9 cellular contexts compared by ENCODE assay signal in the genomic region with DNA sequence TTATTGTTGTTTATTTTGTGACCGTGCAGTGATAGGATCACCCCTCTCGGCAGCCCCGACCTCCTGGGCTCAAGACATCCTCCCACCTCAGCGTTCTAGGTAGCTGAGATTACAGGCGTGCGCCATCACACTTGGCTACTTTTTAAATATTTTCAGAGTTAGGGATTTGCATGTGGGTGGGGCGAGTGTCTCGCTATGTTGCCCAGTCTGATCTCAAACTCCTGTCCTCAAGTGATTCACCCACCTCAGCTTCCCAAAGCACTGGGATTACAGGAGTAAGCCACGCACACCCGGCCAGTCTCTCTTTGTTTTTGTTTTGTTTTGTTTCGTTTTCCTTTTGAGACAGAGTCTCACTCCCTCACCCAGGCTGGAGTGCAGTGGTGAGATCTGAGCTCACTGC. TPM values are rescaled to one million over a fixed set of nuclear protein-coding genes. Genes with fewer than 3 reads are reported as not detected.
DNase-seq lines count a peak whose midpoint lies in the region; ATAC-seq, FAIRE-seq and TF ChIP-seq lines count a peak whose summit lies in the region.
"Had no signal": no experiment of that assay in that cellular context is flagged by ENCODE, and none has a peak within 500 bp of the region (broad histone marks: within the 10 kb centered on the region; RNA-seq: fewer than 3 reads in every experiment).

No MANE protein-coding gene starts in this region.

- no TSS peak for BruUV-seq in IMR-90 (replicated peaks; lab: Mats Ljungman, UMichigan)
- BruUV-seq in K562 (replicated peaks; lab: Mats Ljungman, UMichigan) = no TSS peak

- CTCF ChIA-PET in IMR-90 (lab: Yijun Ruan, JAX) (no interaction called here), K562 (lab: Yijun Ruan, JAX; ENCODE audit: low intra/inter-chr PET ratio) (no interaction called here)

- H3K27ac ChIP-seq in 22Rv1 (peak overlapping the region; percentile 94), IMR-90 (ENCODE audit: insufficient read depth, low read length) (no peak overlapping the region), K562 (ENCODE audit: extremely low read depth, low read depth, low read length) (no peak overlapping the region)

- WGBS in IMR-90 (ENCODE audit: extremely low coverage in 2 of 2, insufficient read length in 1 of 2), 2 experiments = no CpG with 5 or more reads among the region's 11 CpGs
- WGBS in K562 (ENCODE audit: insufficient coverage, low coverage, missing lambda C conversion rate) = 73% methylated on average over 11 of the region's 11 CpGs

- intact Hi-C loops in IMR-90 (cut with micrococcal nuclease) = no loop called here
- intact Hi-C loops in K562 (cut with micrococcal nuclease) = no loop called here

- dilution Hi-C loops in IMR-90 (cut with HindIII; ENCODE audit: low sequenced_read_pairs, unreplicated experiment) = no loop called here

- H2AK9ac ChIP-seq in IMR-90 (replicated peaks; ENCODE audit: low read depth, low read length, poor library complexity) = peak overlapping the region; percentile 9

- TF ChIP-seq CTCF in 22Rv1 (IDR thresholded peaks at IDR 0.05) (no peak), IMR-90 (conservative IDR thresholded peaks at IDR 0.05; ENCODE audit: low read depth, low read length) (no peak), K562 (IDR thresholded peaks at IDR 0.05 in 2 of 3, conservative IDR thresholded peaks at IDR 0.05 in 1 of 3; ENCODE audit: insufficient read depth in 2 of 3, low read depth in 1 of 3, low read length in 3 of 3) (no peak)

- H2AFZ ChIP-seq in IMR-90 (replicated peaks; ENCODE audit: low read length, poor library complexity) = peak overlapping the region; percentile 69
- peak overlapping the region; percentile 54 for H2AFZ ChIP-seq in K562 (ENCODE audit: low read depth, low read length)

- no peak overlapping the region for H2BK15ac ChIP-seq in IMR-90 (ENCODE audit: low read depth, low read length)

- no peak overlapping the region for H2BK20ac ChIP-seq in IMR-90 (ENCODE audit: low read depth, low read length)

- no peak overlapping the region for H3K14ac ChIP-seq in IMR-90 (replicated peaks; ENCODE audit: low read depth, low read length)

- H3K4me3 ChIP-seq in IMR-90 (ENCODE audit: insufficient read depth, low read depth, low read length) (no peak overlapping the region), K562 (no peak overlapping the region)

- TF ChIP-seq RAD21 in IMR-90 (IDR thresholded peaks at IDR 0.05; ENCODE audit: low read length) (no peak), K562 (CRISPR knock-in tag; conservative IDR thresholded peaks at IDR 0.05 in 1 of 2, IDR thresholded peaks at IDR 0.05 in 1 of 2) (no peak)

- no peak overlapping the region for H3K4ac ChIP-seq in IMR-90 (ENCODE audit: low read depth, low read length)

- H3K4me1 ChIP-seq in IMR-90 (ENCODE audit: control insufficient read depth, insufficient read depth, low read length) (peaks cover 2% of the 10 kb centered on the region; the same call in 1 of the 2 replicates), K562 (replicated peaks in 1 of 2; ENCODE audit: control insufficient read depth in 2 of 2, insufficient read depth in 2 of 2, low read length in 2 of 2) (peaks cover 10 to 28% of the 10 kb centered on the region in 2 experiments; a peak in 4 of 5 replicates)

- 0 out of 2 replicates have a peak overlapping the region, but pooled peaks have one; percentile 24 for H2AK5ac ChIP-seq in IMR-90 (ENCODE audit: low read depth, low read length)

- H3K9me1 ChIP-seq in IMR-90 (ENCODE audit: insufficient read depth, low read length) (no peaks in the 10 kb centered on the region), K562 (ENCODE audit: control insufficient read depth, insufficient read depth, low read length) (no peaks in the 10 kb centered on the region)

- H4K5ac ChIP-seq in IMR-90 (ENCODE audit: low read depth, low read length) = peak overlapping the region; percentile 50; the same call in 1 of the 2 replicates

- no peak overlapping the region for H3K18ac ChIP-seq in IMR-90 (ENCODE audit: low read depth, low read length)

- no peak for TF ChIP-seq POLR2A in IMR-90 (IDR thresholded peaks at IDR 0.05; ENCODE audit: low read depth, low read length)
- TF ChIP-seq POLR2A in K562 (conservative IDR thresholded peaks at IDR 0.05) = no peak

- H3K56ac ChIP-seq in IMR-90 (ENCODE audit: extremely low read depth, insufficient read depth, low read length) = no peak overlapping the region

- peaks cover 6% of the 10 kb centered on the region for H3K36me3 ChIP-seq in IMR-90 (ENCODE audit: control insufficient read depth, insufficient read depth, low read length)
- H3K36me3 ChIP-seq in K562 (ENCODE audit: control insufficient read depth, insufficient read depth, low read length) = peaks cover 15% of the 10 kb centered on the region; the same call in 2 of the 3 replicates

- H4K8ac ChIP-seq in IMR-90 (ENCODE audit: low read depth in 2 of 2, low read length in 2 of 2) = peak overlapping the region; percentile 47 to 70; a peak in 3 of 4 replicates

- H4K91ac ChIP-seq in IMR-90 (ENCODE audit: insufficient read depth, low read depth, low read length) = no peak overlapping the region

- H3K9ac ChIP-seq in IMR-90 (ENCODE audit: low read depth, low read length) = no peak overlapping the region
- peak overlapping the region in 1 of 2 experiments; percentile 70; a peak in 1 of 4 replicates for H3K9ac ChIP-seq in K562 (ENCODE audit: insufficient read depth in 1 of 2, low read depth in 2 of 2, low read length in 2 of 2)

- DNase-seq in IMR-90 (no peak), K562 (ENCODE audit: extremely low read depth in 1 of 4, low spot score in 3 of 4) (no peak), nucleus accumbens (lab: John Stamatoyannopoulos, UW) (no peak), AML-193 (lab: John Stamatoyannopoulos, UW) (no peak)
- DNase-seq: NCI-H1105 treated with DMSO at 0.1 percent for 48 hours, NCI-H774, T-helper 9 cell had no signal

- in situ Hi-C loops in IMR-90 (cut with MboI; ENCODE audit: low sequenced_read_pairs) = no loop called here
- in situ Hi-C loops in K562 (cut with MboI) = no loop called here

- H3K79me2 ChIP-seq in K562 (ENCODE audit: control insufficient read depth, insufficient read depth, low read length) = peaks cover 27% of the 10 kb centered on the region

- H3K23ac ChIP-seq in IMR-90 (ENCODE audit: low read depth, low read length) = no peak overlapping the region

- no peak for FAIRE-seq in K562 (lab: Jason Lieb, UNC)

- H3K4me2 ChIP-seq in IMR-90 (ENCODE audit: low read depth, low read length) (no peak overlapping the region), K562 (ENCODE audit: insufficient read depth, low read length) (0 out of 2 replicates have a peak overlapping the region, but pooled peaks have one; percentile 13)

- no peak for TF ChIP-seq EP300 in K562 (IDR thresholded peaks at IDR 0.05; ENCODE audit: low read length)

- H4K20me1 ChIP-seq in IMR-90 (ENCODE audit: insufficient read depth, low read length) (no peaks in the 10 kb centered on the region; the same call in 1 of the 2 replicates), K562 (replicated peaks; ENCODE audit: control insufficient read depth, insufficient read depth, low read length) (no peaks in the 10 kb centered on the region)

- H3K27me3 ChIP-seq in IMR-90 (ENCODE audit: control insufficient read depth, insufficient read depth, low read length) (no peaks in the 10 kb centered on the region), K562 (ENCODE audit: control insufficient read depth in 2 of 2, insufficient read depth in 2 of 2, low read length in 2 of 2) (no peaks in the 10 kb centered on the region)

- peaks cover 6 to 34% of the 10 kb centered on the region in 2 experiments for H3K79me1 ChIP-seq in IMR-90 (ENCODE audit: low read depth in 1 of 2, low read length in 2 of 2)

- H3K9me3 ChIP-seq in IMR-90 (ENCODE audit: control insufficient read depth, insufficient read depth, low read length) = no peaks in the 10 kb centered on the region
- H3K9me3 ChIP-seq in K562 (replicated peaks; ENCODE audit: control insufficient read depth, insufficient read depth, low read depth, low read length) = no peaks in the 10 kb centered on the region

- no peak for ATAC-seq in IMR-90 (ENCODE audit: low read depth)
- ATAC-seq in K562 = no peak
- no peak for ATAC-seq in GM21619 (IDR thresholded peaks at IDR 0.05; ENCODE audit: unreplicated experiment)

- POLR2A ChIA-PET in IMR-90 (lab: Charles Lee; ENCODE audit: unreplicated experiment) (interaction anchor here (1.2 kb wide), 1 partner anchor 11 kb away, joined by 5 read pairs; a partner anchor contains a TSS), K562 (lab: Yijun Ruan, JAX) (interaction anchor here (1.5 to 5.3 kb wide), 4 partner anchors 13 to 73 kb away, joined by 4 to 161 read pairs (median 6); a partner anchor contains a TSS)

- no peak overlapping the region for H2BK5ac ChIP-seq in IMR-90 (ENCODE audit: low read depth, low read length, poor library complexity, severe bottlenecking)

- no peak overlapping the region for H2BK120ac ChIP-seq in IMR-90 (ENCODE audit: low read depth, low read length)

RNA-seq across cellular contexts. Expression of a gene that starts 1.2 kb away (rescaled TPM):
- total RNA-seq in IMR-90 (2012; rRNA removed) (8.9 and 11.8 TPM in 2 replicates), K562 (2014; rRNA removed) (16.8 and 22.9 TPM in 2 replicates), K562 (2014; rRNA removed; fragmentation: Illumina TruSeq; extraction: Trizol) (6.5 and 8.5 TPM in 2 replicates), K562 (2015; rRNA removed; fragmentation: Illumina TruSeq; extraction: Trizol) (9.4 and 9.9 TPM in 2 replicates), K562 (2021) (35.0 and 38.3 TPM in 2 replicates)
- polyA plus RNA-seq in IMR-90 (2012; rRNA removed) (14.7 and 14.8 TPM in 2 replicates), K562 (2011; rRNA removed) (8.3 and 14.3 TPM in 2 replicates), K562 (2014; fragmentation: Illumina TruSeq; extraction: Trizol) (15.2 and 21.5 TPM in 2 replicates), K562 (2014; fragmentation: Nextera tagmentation; extraction: Ambion mirVana) (under 1 TPM; 0.52 to 0.73 TPM), K562 (2014; rRNA removed) (13.8 and 14.0 TPM in 2 replicates)
- polyA plus RNA-seq in IMR-90 (2012; cell fraction: cytosol; rRNA removed) = 13.8 and 17.1 TPM in 2 replicates
- 3.9 and 10.1 TPM in 2 replicates for polyA plus RNA-seq in IMR-90 (2012; cell fraction: nucleus; rRNA removed; ENCODE audit: low replicate concordance)
- 14.4 and 55.1 TPM in 2 replicates for total RNA-seq in K562 (2011; cell fraction: chromatin; rRNA removed; ENCODE audit: low replicate concordance)
- total RNA-seq in K562 (2011; cell fraction: nucleolus; rRNA removed) = 52.6 and 56.5 TPM in 2 replicates
- total RNA-seq in K562 (2011; cell fraction: nucleoplasm; rRNA removed) = 23.7 and 27.6 TPM in 2 replicates
- 9.5 and 19.9 TPM in 2 replicates for polyA plus RNA-seq in K562 (2011; cell fraction: cytosol; rRNA removed)
- 13.6 and 18.1 TPM in 2 replicates for polyA plus RNA-seq in K562 (2011; cell fraction: nucleus; rRNA removed)
- 18.8 and 20.1 TPM in 2 replicates for polyA plus RNA-seq in K562 (2012)
- 18.0 and 18.7 TPM in 2 replicates for polyA minus RNA-seq in K562 (2011; rRNA and poly(A)+ RNA removed)
- polyA minus RNA-seq in K562 (2011; cell fraction: cytosol; rRNA and poly(A)+ RNA removed) = 15.7 and 19.6 TPM in 2 replicates
- 33.7 and 44.4 TPM in 2 replicates for polyA minus RNA-seq in K562 (2011; cell fraction: nucleus; rRNA and poly(A)+ RNA removed)

RNA-seq across cellular contexts. Expression of a gene that starts 7.9 kb away (rescaled TPM):
- total RNA-seq in IMR-90 (2012; rRNA removed) = 182 and 209 TPM in 2 replicates
- 323 and 344 TPM in 2 replicates for polyA plus RNA-seq in IMR-90 (2012; rRNA removed)
- 244 and 246 TPM in 2 replicates for polyA plus RNA-seq in IMR-90 (2012; cell fraction: cytosol; rRNA removed)
- 262 and 360 TPM in 2 replicates for polyA plus RNA-seq in IMR-90 (2012; cell fraction: nucleus; rRNA removed; ENCODE audit: low replicate concordance)
- 414 and 702 TPM in 2 replicates for total RNA-seq in K562 (2011; cell fraction: chromatin; rRNA removed; ENCODE audit: low replicate concordance)
- 579 and 598 TPM in 2 replicates for total RNA-seq in K562 (2011; cell fraction: nucleolus; rRNA removed)
- total RNA-seq in K562 (2011; cell fraction: nucleoplasm; rRNA removed) = 534 and 539 TPM in 2 replicates
- 118 and 159 TPM in 2 replicates for total RNA-seq in K562 (2014; rRNA removed)
- total RNA-seq in K562 (2014; rRNA removed; fragmentation: Illumina TruSeq; extraction: Trizol) = 131 and 137 TPM in 2 replicates
- total RNA-seq in K562 (2015; rRNA removed; fragmentation: Illumina TruSeq; extraction: Trizol) = 161 and 167 TPM in 2 replicates
- 276 and 282 TPM in 2 replicates for total RNA-seq in K562 (2021)
- 265 and 313 TPM in 2 replicates for polyA plus RNA-seq in K562 (2011; rRNA removed)
- 293 and 368 TPM in 2 replicates for polyA plus RNA-seq in K562 (2011; cell fraction: cytosol; rRNA removed)
- polyA plus RNA-seq in K562 (2011; cell fraction: nucleus; rRNA removed) = 530 and 566 TPM in 2 replicates
- polyA plus RNA-seq in K562 (2012) = 223 and 413 TPM in 2 replicates
- polyA plus RNA-seq in K562 (2014; fragmentation: Illumina TruSeq; extraction: Trizol) = 275 and 284 TPM in 2 replicates
- 10 to 100 TPM in 1 of 2 experiments, 1 to 10 TPM in 1; 6.5 to 17.9 TPM for polyA plus RNA-seq in K562 (2014; fragmentation: Nextera tagmentation; extraction: Ambion mirVana)
- polyA plus RNA-seq in K562 (2014; rRNA removed) = 165 and 195 TPM in 2 replicates
- 181 and 205 TPM in 2 replicates for polyA minus RNA-seq in K562 (2011; rRNA and poly(A)+ RNA removed)
- polyA minus RNA-seq in K562 (2011; cell fraction: cytosol; rRNA and poly(A)+ RNA removed) = 159 and 192 TPM in 2 replicates
- 63.7 and 117 TPM in 2 replicates for polyA minus RNA-seq in K562 (2011; cell fraction: nucleus; rRNA and poly(A)+ RNA removed)

RNA-seq across cellular contexts. Expression of a gene that starts 10.7 kb away (rescaled TPM):
- total RNA-seq in IMR-90 (2012; rRNA removed) (41.2 and 53.6 TPM in 2 replicates), K562 (2014; rRNA removed) (289 and 491 TPM in 2 replicates), K562 (2014; rRNA removed; fragmentation: Illumina TruSeq; extraction: Trizol) (169 and 190 TPM in 2 replicates), K562 (2015; rRNA removed; fragmentation: Illumina TruSeq; extraction: Trizol) (254 and 259 TPM in 2 replicates), K562 (2021) (161 and 164 TPM in 2 replicates)
- polyA plus RNA-seq in IMR-90 (2012; rRNA removed) (62.3 and 68.9 TPM in 2 replicates), K562 (2011; rRNA removed) (88.4 and 103 TPM in 2 replicates), K562 (2014; fragmentation: Illumina TruSeq; extraction: Trizol) (343 and 352 TPM in 2 replicates), K562 (2014; fragmentation: Nextera tagmentation; extraction: Ambion mirVana) (100 to 1,000 TPM; 164 to 246 TPM), K562 (2014; rRNA removed) (218 and 238 TPM in 2 replicates)
- polyA plus RNA-seq in IMR-90 (2012; cell fraction: cytosol; rRNA removed) = 58.4 and 136 TPM in 2 replicates
- 41.9 and 62.6 TPM in 2 replicates for polyA plus RNA-seq in IMR-90 (2012; cell fraction: nucleus; rRNA removed; ENCODE audit: low replicate concordance)
- 15.3 and 32.6 TPM in 2 replicates for total RNA-seq in K562 (2011; cell fraction: chromatin; rRNA removed; ENCODE audit: low replicate concordance)
- total RNA-seq in K562 (2011; cell fraction: nucleolus; rRNA removed) = 31.2 and 41.0 TPM in 2 replicates
- 15.9 and 27.1 TPM in 2 replicates for total RNA-seq in K562 (2011; cell fraction: nucleoplasm; rRNA removed)
- 60.0 and 87.2 TPM in 2 replicates for polyA plus RNA-seq in K562 (2011; cell fraction: cytosol; rRNA removed)
- 75.2 and 83.9 TPM in 2 replicates for polyA plus RNA-seq in K562 (2011; cell fraction: nucleus; rRNA removed)
- polyA plus RNA-seq in K562 (2012) = 120 and 199 TPM in 2 replicates
- polyA minus RNA-seq in K562 (2011; rRNA and poly(A)+ RNA removed) = 8.4 and 9.6 TPM in 2 replicates
- 13.8 and 21.9 TPM in 2 replicates for polyA minus RNA-seq in K562 (2011; cell fraction: cytosol; rRNA and poly(A)+ RNA removed)
- polyA minus RNA-seq in K562 (2011; cell fraction: nucleus; rRNA and poly(A)+ RNA removed) = 12.3 and 17.0 TPM in 2 replicates

RNA-seq across cellular contexts. Expression of a gene that starts 10.8 kb away (rescaled TPM):
- total RNA-seq in IMR-90 (2012; rRNA removed) = 6.4 and 7.9 TPM in 2 replicates
- 5.3 and 6.2 TPM in 2 replicates for polyA plus RNA-seq in IMR-90 (2012; rRNA removed)
- 6.5 and 11.8 TPM in 2 replicates for polyA plus RNA-seq in IMR-90 (2012; cell fraction: cytosol; rRNA removed)
- polyA plus RNA-seq in IMR-90 (2012; cell fraction: nucleus; rRNA removed; ENCODE audit: low replicate concordance) = 13.4 and 16.5 TPM in 2 replicates
- 29.6 and 84.4 TPM in 2 replicates for total RNA-seq in K562 (2011; cell fraction: chromatin; rRNA removed; ENCODE audit: low replicate concordance)
- total RNA-seq in K562 (2011; cell fraction: nucleolus; rRNA removed) = 164 and 176 TPM in 2 replicates
- total RNA-seq in K562 (2011; cell fraction: nucleoplasm; rRNA removed) = 111 and 137 TPM in 2 replicates
- total RNA-seq in K562 (2014; rRNA removed) = 21.5 and 36.5 TPM in 2 replicates
- 31.8 and 72.8 TPM in 2 replicates for total RNA-seq in K562 (2014; rRNA removed; fragmentation: Illumina TruSeq; extraction: Trizol)
- total RNA-seq in K562 (2015; rRNA removed; fragmentation: Illumina TruSeq; extraction: Trizol) = 105 and 108 TPM in 2 replicates
- total RNA-seq in K562 (2021) = 65.1 and 65.2 TPM in 2 replicates
- 10.3 and 13.6 TPM in 2 replicates for polyA plus RNA-seq in K562 (2011; rRNA removed)
- polyA plus RNA-seq in K562 (2011; cell fraction: cytosol; rRNA removed) = 25.7 and 34.0 TPM in 2 replicates
- polyA plus RNA-seq in K562 (2011; cell fraction: nucleus; rRNA removed) = 37.0 and 50.1 TPM in 2 replicates
- polyA plus RNA-seq in K562 (2012) = 16.8 and 35.5 TPM in 2 replicates
- polyA plus RNA-seq in K562 (2014; fragmentation: Illumina TruSeq; extraction: Trizol) = 12.7 and 15.3 TPM in 2 replicates
- polyA plus RNA-seq in K562 (2014; fragmentation: Nextera tagmentation; extraction: Ambion mirVana) = 10 to 100 TPM; 26.4 to 31.8 TPM
- 27.2 and 34.1 TPM in 2 replicates for polyA plus RNA-seq in K562 (2014; rRNA removed)
- 14.7 and 14.8 TPM in 2 replicates for polyA minus RNA-seq in K562 (2011; rRNA and poly(A)+ RNA removed)
- polyA minus RNA-seq in K562 (2011; cell fraction: cytosol; rRNA and poly(A)+ RNA removed) = 43.4 and 96.5 TPM in 2 replicates
- polyA minus RNA-seq in K562 (2011; cell fraction: nucleus; rRNA and poly(A)+ RNA removed) = 110 and 160 TPM in 2 replicates

RNA-seq across cellular contexts. Expression of a gene that starts 17.2 kb away (rescaled TPM):
- 5.7 and 6.7 TPM in 2 replicates for total RNA-seq in IMR-90 (2012; rRNA removed)
- 9.7 and 13.7 TPM in 2 replicates for polyA plus RNA-seq in IMR-90 (2012; rRNA removed)
- 26.4 and 54.0 TPM in 2 replicates for polyA plus RNA-seq in IMR-90 (2012; cell fraction: cytosol; rRNA removed)
- 5.4 and 6.0 TPM in 2 replicates for polyA plus RNA-seq in IMR-90 (2012; cell fraction: nucleus; rRNA removed; ENCODE audit: low replicate concordance)
- total RNA-seq in K562 (2011; cell fraction: chromatin; rRNA removed; ENCODE audit: low replicate concordance) = 7.4 and 13.2 TPM in 2 replicates
- 25.3 and 26.8 TPM in 2 replicates for total RNA-seq in K562 (2011; cell fraction: nucleolus; rRNA removed)
- total RNA-seq in K562 (2011; cell fraction: nucleoplasm; rRNA removed) = 18.3 and 21.1 TPM in 2 replicates
- total RNA-seq in K562 (2014; rRNA removed) = 44.3 and 57.3 TPM in 2 replicates
- 2.4 and 3.9 TPM in 2 replicates for total RNA-seq in K562 (2014; rRNA removed; fragmentation: Illumina TruSeq; extraction: Trizol)
- 13.4 and 14.3 TPM in 2 replicates for total RNA-seq in K562 (2015; rRNA removed; fragmentation: Illumina TruSeq; extraction: Trizol)
- total RNA-seq in K562 (2021) = 21.8 and 23.0 TPM in 2 replicates
- 8.0 and 10.6 TPM in 2 replicates for polyA plus RNA-seq in K562 (2011; rRNA removed)
- polyA plus RNA-seq in K562 (2011; cell fraction: cytosol; rRNA removed) = 15.6 and 23.7 TPM in 2 replicates
- polyA plus RNA-seq in K562 (2011; cell fraction: nucleus; rRNA removed) = 9.2 and 10.1 TPM in 2 replicates
- 16.8 and 18.4 TPM in 2 replicates for polyA plus RNA-seq in K562 (2012)
- 3.3 and 8.5 TPM in 2 replicates for polyA plus RNA-seq in K562 (2014; fragmentation: Illumina TruSeq; extraction: Trizol)
- 1 to 10 TPM; 4.8 to 7.6 TPM for polyA plus RNA-seq in K562 (2014; fragmentation: Nextera tagmentation; extraction: Ambion mirVana)
- 31.3 and 42.7 TPM in 2 replicates for polyA plus RNA-seq in K562 (2014; rRNA removed)
- 3.4 and 3.8 TPM in 2 replicates for polyA minus RNA-seq in K562 (2011; rRNA and poly(A)+ RNA removed)
- 5.2 and 6.6 TPM in 2 replicates for polyA minus RNA-seq in K562 (2011; cell fraction: cytosol; rRNA and poly(A)+ RNA removed)
- polyA minus RNA-seq in K562 (2011; cell fraction: nucleus; rRNA and poly(A)+ RNA removed) = 5.5 and 8.6 TPM in 2 replicates
